10 cellular contexts compared by ENCODE assay signal in genomic region chr1:67687649-67688048, GRCh38. TPM values are rescaled to one million over a fixed set of nuclear protein-coding genes. Genes with fewer than 3 reads are reported as not detected.
DNase-seq lines count a peak whose midpoint lies in the region; ATAC-seq and TF ChIP-seq lines count a peak whose summit lies in the region.
"Had no signal": no experiment of that assay in that cellular context is flagged by ENCODE, and none has a peak within 500 bp of the region (broad histone marks: within the 10 kb centered on the region; RNA-seq: fewer than 3 reads in every experiment).

No MANE protein-coding gene starts in this region.

- H3K4me1 ChIP-seq in Panc1 (ENCODE audit: control insufficient read depth, insufficient read depth, low read length) (peaks cover 43% of the 10 kb centered on the region), MM.1S (ENCODE audit: low read length) (peaks cover 11% of the 10 kb centered on the region; the same call in 1 of the 2 replicates)

- BruUV-seq in Panc1 (replicated peaks; lab: Mats Ljungman, UMichigan), result TSS peak; percentile 86

- peaks cover 29% of the 10 kb centered on the region for H3K36me3 Mint-ChIP-seq in T-helper 2 cell treated with Interferon-gamma antibody and Interleukin-4, amounts not matched to agents 5 μg/mL and 100 μg/mL, for 36 hours (ENCODE audit: low read depth)
- H3K36me3 Mint-ChIP-seq in endothelial cell (ENCODE audit: low read depth, unreplicated experiment), result peaks cover 17% of the 10 kb centered on the region

- no peaks in the 10 kb centered on the region for H3K27me3 Mint-ChIP-seq in T-helper 2 cell treated with Interferon-gamma antibody and Interleukin-4, amounts not matched to agents 5 μg/mL and 100 μg/mL, for 36 hours (ENCODE audit: low read depth)
- H3K27me3 Mint-ChIP-seq in endothelial cell (ENCODE audit: unreplicated experiment), result peaks cover 9% of the 10 kb centered on the region
- H3K27me3 Mint-ChIP-seq: naive thymus-derived CD8-positive, alpha-beta T cell had no signal

- no peak overlapping the region for H3K9ac ChIP-seq in MM.1S (ENCODE audit: low read length)

- H3K9me3 ChIP-seq in Panc1 (ENCODE audit: control insufficient read depth, insufficient read depth, low read depth, low read length), result no peaks in the 10 kb centered on the region
- no peaks in the 10 kb centered on the region for H3K9me3 ChIP-seq in MM.1S (replicated peaks; ENCODE audit: insufficient read depth, low read length)

- in situ Hi-C loops in Panc1 (cut with HindIII; ENCODE audit: low pct_unique_long_range_greater_than_20kb, low sequenced_read_pairs), result no loop called here

- H3K4me3 ChIP-seq in Panc1 (ENCODE audit: low read depth in 2 of 2, low read length in 2 of 2) (peak overlapping the region; percentile 84 to 95), skin epidermis (peak overlapping the region in 6 of 7 experiments; percentile 79 to 97 (median 89)), MM.1S (ENCODE audit: low read length) (no peak overlapping the region)

- H3K9me3 Mint-ChIP-seq in T-helper 2 cell treated with Interferon-gamma antibody and Interleukin-4, amounts not matched to agents 5 μg/mL and 100 μg/mL, for 36 hours, result no peaks in the 10 kb centered on the region
- no peaks in the 10 kb centered on the region for H3K9me3 Mint-ChIP-seq in endothelial cell (ENCODE audit: unreplicated experiment)
- H3K9me3 Mint-ChIP-seq: naive thymus-derived CD8-positive, alpha-beta T cell had no signal

- DNase-seq in T-helper 2 cell treated with Interferon-gamma antibody and Interleukin-4, amounts not matched to agents 5 μg/mL and 100 μg/mL, for 36 hours (ENCODE audit: low spot score), result no peak
- DNase-seq in T-helper 2 cell, result no peak
- DNase-seq in Panc1 (ENCODE audit: low read depth, low spot score), result no peak
- DNase-seq in endothelial cell (ENCODE audit: low spot score), result no peak
- no peak for DNase-seq in activated gamma-delta T cell (lab: John Stamatoyannopoulos, UW)
- no peak for DNase-seq in MM.1S
- no peak for DNase-seq in central memory CD4-positive, alpha-beta T cell
- DNase-seq: naive thymus-derived CD8-positive, alpha-beta T cell had no signal

- CTCF ChIA-PET in Panc1 (lab: Charles Lee), result no interaction called here

- H3K27ac Mint-ChIP-seq in T-helper 2 cell treated with Interferon-gamma antibody and Interleukin-4, amounts not matched to agents 5 μg/mL and 100 μg/mL, for 36 hours, result no peak overlapping the region
- H3K27ac Mint-ChIP-seq in endothelial cell (ENCODE audit: unreplicated experiment), result peak overlapping the region; percentile 70

- no peak for TF ChIP-seq CTCF in Panc1 (IDR thresholded peaks at IDR 0.05)
- no peak for TF ChIP-seq CTCF in endothelial cell (IDR thresholded peaks at IDR 0.05; ENCODE audit: unreplicated experiment)
- no peak for TF ChIP-seq CTCF in MM.1S (IDR thresholded peaks at IDR 0.05; ENCODE audit: low read length)

- POLR2A ChIA-PET in Panc1 (lab: Charles Lee), result no interaction called here

- H4K20me1 ChIP-seq in MM.1S (ENCODE audit: insufficient read depth, low read length), result no peaks in the 10 kb centered on the region

- H3K9me2 ChIP-seq in MM.1S (replicated peaks; ENCODE audit: insufficient read depth, low read length), result no peaks in the 10 kb centered on the region

- H3K4me3 Mint-ChIP-seq in T-helper 2 cell treated with Interferon-gamma antibody and Interleukin-4, amounts not matched to agents 5 μg/mL and 100 μg/mL, for 36 hours, result peak overlapping the region; percentile 15
- H3K4me3 Mint-ChIP-seq in endothelial cell (ENCODE audit: unreplicated experiment), result peak overlapping the region; percentile 85

- ATAC-seq in Panc1, result no peak
- ATAC-seq: naive thymus-derived CD8-positive, alpha-beta T cell had no signal

- H3K27me3 ChIP-seq in Panc1 (ENCODE audit: control insufficient read depth, insufficient read depth, low read length) (no peaks in the 10 kb centered on the region), MM.1S (replicated peaks; ENCODE audit: insufficient read depth, low read length) (no peaks in the 10 kb centered on the region)

- peak overlapping the region; percentile 92 for H3K27ac ChIP-seq in Panc1 (ENCODE audit: low read length)
- peak overlapping the region in 1 of 21 experiments; percentile 22 for H3K27ac ChIP-seq in skin epidermis
- H3K27ac ChIP-seq in MM.1S (ENCODE audit: low read length), result no peak overlapping the region
- H3K27ac ChIP-seq: C4-2B had no signal

- H3K4me2 ChIP-seq in MM.1S (ENCODE audit: low read depth, low read length), result no peak overlapping the region

- H3K4me1 Mint-ChIP-seq in T-helper 2 cell treated with Interferon-gamma antibody and Interleukin-4, amounts not matched to agents 5 μg/mL and 100 μg/mL, for 36 hours (ENCODE audit: low read depth), result peaks cover 26% of the 10 kb centered on the region
- H3K4me1 Mint-ChIP-seq in endothelial cell (ENCODE audit: unreplicated experiment), result peaks cover 33% of the 10 kb centered on the region

- peaks cover 31% of the 10 kb centered on the region for H3F3A ChIP-seq in MM.1S (ENCODE audit: insufficient read depth, low read length)

- peaks cover 26% of the 10 kb centered on the region for H3K79me2 ChIP-seq in MM.1S (ENCODE audit: low read length)

- H3K36me3 ChIP-seq in Panc1 (ENCODE audit: control insufficient read depth, insufficient read depth, low read length) (peaks cover 21% of the 10 kb centered on the region), MM.1S (replicated peaks; ENCODE audit: insufficient read depth, low read length) (no peaks in the 10 kb centered on the region; the same call in 1 of the 2 replicates)

- no peak overlapping the region for H2AFZ ChIP-seq in MM.1S (ENCODE audit: low read length)

- intact Hi-C loops in Panc1 (cut with micrococcal nuclease; ENCODE audit: unreplicated experiment), result loop anchor here (5.0 to 10.0 kb wide), 2 partner anchors 60 to 153 kb away; no protein-coding TSS in a partner anchor

RNA-seq across cellular contexts. Expression of gene GADD45A, which starts 2.6 kb away (rescaled TPM):
- total RNA-seq in Panc1 (2021; ENCODE audit: unreplicated experiment), result 106 TPM
- 91.6 TPM for polyA plus RNA-seq in Panc1 (2012; ENCODE audit: insufficient read length)
- total RNA-seq in endothelial cell (ENCODE audit: unreplicated experiment), result 46.5 TPM
